Comparison of ENCODE assay signal across 23 cellular contexts in genomic region chr1:89727517-89728312, GRCh38.
DNase-seq lines count a peak whose midpoint lies in the region; ATAC-seq and TF ChIP-seq lines count a peak whose summit lies in the region.
"Had no signal": no experiment of that assay in that cellular context is flagged by ENCODE, and none has a peak within 500 bp of the region (broad histone marks: within the 10 kb centered on the region; RNA-seq: fewer than 3 reads in every experiment).

No MANE protein-coding gene starts in this region.

- no peaks in the 10 kb centered on the region for H3K27me3 Mint-ChIP-seq in T-helper 2 cell treated with Interferon-gamma antibody and Interleukin-4, amounts not matched to agents 5 μg/mL and 100 μg/mL, for 36 hours (ENCODE audit: low read depth)
- no peaks in the 10 kb centered on the region for H3K27me3 Mint-ChIP-seq in activated T-helper 17 cell treated with anti-CD3 and anti-CD28 coated beads, Interleukin-2, amount 50 U/mL, for 72 hours

- WGBS in lung, 2 donors, result 67 to 77% methylated on average over 12 of the region's 12 CpGs

- ATAC-seq in activated T-helper 17 cell treated with anti-CD3 and anti-CD28 coated beads, Interleukin-2, amount 50 U/mL, for 72 hours (replicated peaks), result no peak
- ATAC-seq in lung (ENCODE audit: insufficient read depth, low FRiP score) (no peak), GM21619 (IDR thresholded peaks at IDR 0.05; ENCODE audit: unreplicated experiment) (no peak)
- ATAC-seq in activated CD4-positive, CD25-positive, alpha-beta regulatory T cell treated with anti-CD3 and anti-CD28 coated beads, Interleukin-2, amount 50 U/mL, for 24 hours, result no peak
- ATAC-seq: left colon had no signal

- H3K36me3 Mint-ChIP-seq in T-helper 2 cell treated with Interferon-gamma antibody and Interleukin-4, amounts not matched to agents 5 μg/mL and 100 μg/mL, for 36 hours (ENCODE audit: low read depth), result peaks cover 48% of the 10 kb centered on the region
- peaks cover 42% of the 10 kb centered on the region for H3K36me3 Mint-ChIP-seq in activated T-helper 17 cell treated with anti-CD3 and anti-CD28 coated beads, Interleukin-2, amount 50 U/mL, for 72 hours (ENCODE audit: low read depth)

- H3K4me3 ChIP-seq in BLaER1, result no peak overlapping the region
- no peak overlapping the region for H3K4me3 ChIP-seq in lung
- H3K4me3 ChIP-seq: adrenal gland, cardiac muscle cell, GM23248, skin epidermis, tibial nerve had no signal

- 0 out of 2 replicates have a peak, but pooled peaks cover 4% of the 10 kb centered on the region for H3K36me3 ChIP-seq in BLaER1
- no peaks in the 10 kb centered on the region for H3K36me3 ChIP-seq in lung (ENCODE audit: control insufficient read depth in 2 of 2, insufficient read depth in 2 of 2, low read length in 2 of 2)
- H3K36me3 ChIP-seq: adrenal gland, cardiac muscle cell had no signal

- peaks cover 7% of the 10 kb centered on the region for H3K9me3 Mint-ChIP-seq in T-helper 2 cell treated with Interferon-gamma antibody and Interleukin-4, amounts not matched to agents 5 μg/mL and 100 μg/mL, for 36 hours
- peaks cover 7% of the 10 kb centered on the region for H3K9me3 Mint-ChIP-seq in activated T-helper 17 cell treated with anti-CD3 and anti-CD28 coated beads, Interleukin-2, amount 50 U/mL, for 72 hours

- H3K4me1 Mint-ChIP-seq in T-helper 2 cell treated with Interferon-gamma antibody and Interleukin-4, amounts not matched to agents 5 μg/mL and 100 μg/mL, for 36 hours (ENCODE audit: low read depth), result peaks cover 83% of the 10 kb centered on the region
- peaks cover 72% of the 10 kb centered on the region for H3K4me1 Mint-ChIP-seq in activated T-helper 17 cell treated with anti-CD3 and anti-CD28 coated beads, Interleukin-2, amount 50 U/mL, for 72 hours

- H3K27me3 ChIP-seq in BLaER1, result no peaks in the 10 kb centered on the region
- no peaks in the 10 kb centered on the region for H3K27me3 ChIP-seq in lung (ENCODE audit: control insufficient read depth, insufficient read depth)
- H3K27me3 ChIP-seq: adrenal gland, cardiac muscle cell, tibial nerve had no signal

- H3K9me3 ChIP-seq in BLaER1 (no peaks in the 10 kb centered on the region; the same call in 1 of the 2 replicates), lung (ENCODE audit: control insufficient read depth in 2 of 2, insufficient read depth in 1 of 2, low read length in 1 of 2) (no peaks in the 10 kb centered on the region)
- H3K9me3 ChIP-seq: adrenal gland, tibial nerve had no signal

- peaks cover 45% of the 10 kb centered on the region for H3K4me1 ChIP-seq in BLaER1
- peaks cover 7 to 12% of the 10 kb centered on the region in 2 donors for H3K4me1 ChIP-seq in lung (ENCODE audit: control insufficient read depth in 2 of 2, insufficient read depth in 2 of 2, low read length in 2 of 2)
- H3K4me1 ChIP-seq: adrenal gland had no signal

- H4K20me1 ChIP-seq in BLaER1, result no peaks in the 10 kb centered on the region

- no peak overlapping the region for H3K9ac ChIP-seq in BLaER1
- H3K9ac ChIP-seq: GM23248 had no signal

- H3K27ac ChIP-seq in BLaER1 (no peak overlapping the region), lung (ENCODE audit: low read depth in 1 of 2, low read length in 1 of 2) (peak overlapping the region; percentile 14 to 34)
- H3K27ac ChIP-seq: adrenal gland, cardiac muscle cell, GM23248, RWPE1 had no signal

- H3K4me2 ChIP-seq in BLaER1, result peak overlapping the region; percentile 19

- DNase-seq in T-helper 2 cell treated with Interferon-gamma antibody and Interleukin-4, amounts not matched to agents 5 μg/mL and 100 μg/mL, for 36 hours (ENCODE audit: low spot score), result no peak
- DNase-seq in T-helper 2 cell, result no peak
- no peak for DNase-seq in lung (ENCODE audit: low spot score)
- no peak for DNase-seq in SK-N-DZ (ENCODE audit: low spot score)
- DNase-seq: 8988T; activated CD4-positive, CD25-positive, alpha-beta regulatory T cell; adrenal gland; C1 segment of cervical spinal cord; DMS79; effector CD8-positive, alpha-beta T cell; GM23248; left colon; MV-4-11; NCI-H1930; NCI-H446 had no signal

- peak overlapping the region; percentile 87 for H3K27ac Mint-ChIP-seq in T-helper 2 cell treated with Interferon-gamma antibody and Interleukin-4, amounts not matched to agents 5 μg/mL and 100 μg/mL, for 36 hours
- peak overlapping the region; percentile 70 for H3K27ac Mint-ChIP-seq in activated T-helper 17 cell treated with anti-CD3 and anti-CD28 coated beads, Interleukin-2, amount 50 U/mL, for 72 hours

- no peak for TF ChIP-seq CTCF in lung (IDR thresholded peaks at IDR 0.05; ENCODE audit: control extremely low read depth, extremely low read depth)

- peak overlapping the region; percentile 66 for H3K4me3 Mint-ChIP-seq in T-helper 2 cell treated with Interferon-gamma antibody and Interleukin-4, amounts not matched to agents 5 μg/mL and 100 μg/mL, for 36 hours
- peak overlapping the region; percentile 53 for H3K4me3 Mint-ChIP-seq in activated T-helper 17 cell treated with anti-CD3 and anti-CD28 coated beads, Interleukin-2, amount 50 U/mL, for 72 hours
